Comparison of ENCODE assay signal across 25 cellular contexts in genomic region chr5:157497875-157498611, GRCh38. TPM values are rescaled to one million over a fixed set of nuclear protein-coding genes. Genes with fewer than 3 reads are reported as not detected.
DNase-seq lines count a peak whose midpoint lies in the region; ATAC-seq and TF ChIP-seq lines count a peak whose summit lies in the region.
"Had no signal": no experiment of that assay in that cellular context is flagged by ENCODE, and none has a peak within 500 bp of the region (broad histone marks: within the 10 kb centered on the region; RNA-seq: fewer than 3 reads in every experiment).

No MANE protein-coding gene starts in this region.

- DNase-seq in DMS 273 (lab: John Stamatoyannopoulos, UW; ENCODE audit: unreplicated experiment) (peak; percentile 29), DMS 273 treated with DMSO at 0.1 percent for 48 hours (lab: John Stamatoyannopoulos, UW) (no peak), NCI-H2081 (lab: John Stamatoyannopoulos, UW) (peak; percentile 63 to 84), activated B cell treated with CpG ODN at 0.5 μM for 24 hours (no peak), DMS53 (lab: John Stamatoyannopoulos, UW) (no peak), kidney tubule cell (ENCODE audit: low spot score) (no peak)
- DNase-seq: activated CD8-positive, alpha-beta T cell treated with anti-CD3 and anti-CD28 coated beads, Interleukin-2, amount 10 ng/mL, durations not matched to agents 7 days and 5 days; activated naive CD4-positive, alpha-beta T cell treated with anti-CD3 and anti-CD28 coated beads, Interleukin-2, amount 50 U/mL, for 16 hours; activated T-cell treated with anti-CD3 and anti-CD28 coated beads, Interleukin-2, amount 50 U/mL, for 48 hours; Caco-2; foreskin fibroblast; GDM1; mammary epithelial cell; NCI-H1930; NK-92 treated with Interleukin-12 subunit alpha and Interleukin-12 subunit beta, amount 100 ng/mL, for 24 hours; occipital lobe; spleen; stimulated activated CD4-positive, alpha-beta T cell treated with anti-CD3 and anti-CD28 coated beads, Interleukin-4, amount 100 ng/mL, for 24 hours had no signal

- H3K9me3 Mint-ChIP-seq in activated B cell treated with CpG ODN at 0.5 μM for 24 hours: no peaks in the 10 kb centered on the region

- no peaks in the 10 kb centered on the region for H3K27me3 Mint-ChIP-seq in activated B cell treated with CpG ODN at 0.5 μM for 24 hours

- H3K9me3 ChIP-seq in BLaER1: no peaks in the 10 kb centered on the region
- H3K9me3 ChIP-seq: ascending aorta, Caco-2, Peyer's patch, spleen had no signal

- H3K4me1 Mint-ChIP-seq in activated B cell treated with CpG ODN at 0.5 μM for 24 hours: peaks cover 75% of the 10 kb centered on the region

- H3K4me3 Mint-ChIP-seq in activated B cell treated with CpG ODN at 0.5 μM for 24 hours: no peak overlapping the region
- H3K4me3 Mint-ChIP-seq: activated CD8-positive, alpha-beta T cell treated with anti-CD3 and anti-CD28 coated beads, Interleukin-2, amount 10 ng/mL, durations not matched to agents 7 days and 5 days had no signal

- no peak overlapping the region for H3K9ac ChIP-seq in BLaER1

- no peak for TF ChIP-seq CTCF in activated B cell treated with CpG ODN at 0.5 μM for 24 hours (IDR thresholded peaks at IDR 0.05)

- POLR2A ChIA-PET in activated B cell treated with CpG ODN at 0.5 μM for 24 hours (lab: Charles Lee): interaction anchor here (2.4 kb wide), 1 partner anchor 12 kb away, joined by 20 read pairs; no protein-coding TSS in a partner anchor

- H4K20me1 ChIP-seq in BLaER1: no peaks in the 10 kb centered on the region

- no peak overlapping the region for H3K4me3 ChIP-seq in BLaER1
- H3K4me3 ChIP-seq: ascending aorta, Peyer's patch, spleen had no signal

- CTCF ChIA-PET in activated B cell treated with CpG ODN at 0.5 μM for 24 hours (lab: Charles Lee): no interaction called here

- H3K36me3 Mint-ChIP-seq in activated B cell treated with CpG ODN at 0.5 μM for 24 hours (ENCODE audit: low read depth): peaks cover 86% of the 10 kb centered on the region

- peaks cover 39% of the 10 kb centered on the region for H3K4me1 ChIP-seq in BLaER1
- H3K4me1 ChIP-seq: ascending aorta, Caco-2 had no signal

- 0 out of 2 replicates have a peak overlapping the region, but pooled peaks have one; percentile 11 for H3K27ac ChIP-seq in BLaER1
- H3K27ac ChIP-seq: 22Rv1, ascending aorta had no signal

- intact Hi-C loops in activated B cell treated with CpG ODN at 0.5 μM for 24 hours (cut with micrococcal nuclease): no loop called here

- ATAC-seq in activated B cell treated with CpG ODN at 0.5 μM for 24 hours (ENCODE audit: low read depth): no peak
- ATAC-seq in HG03354 (IDR thresholded peaks at IDR 0.05; ENCODE audit: poor library complexity, severe bottlenecking, unreplicated experiment): no peak
- ATAC-seq: activated CD4-positive, CD25-positive, alpha-beta regulatory T cell treated with anti-CD3 and anti-CD28 coated beads, Interleukin-2, amount 50 U/mL, for 24 hours; activated CD8-positive, alpha-beta T cell treated with anti-CD3 and anti-CD28 coated beads, Interleukin-2, amount 10 ng/mL, durations not matched to agents 7 days and 5 days; HepG2 had no signal

- H3K4me2 ChIP-seq in BLaER1: no peak overlapping the region

- peak overlapping the region; percentile 48 for H3K27ac Mint-ChIP-seq in activated B cell treated with CpG ODN at 0.5 μM for 24 hours
- H3K27ac Mint-ChIP-seq: activated CD8-positive, alpha-beta T cell treated with anti-CD3 and anti-CD28 coated beads, Interleukin-2, amount 10 ng/mL, durations not matched to agents 7 days and 5 days had no signal

- no peaks in the 10 kb centered on the region for H3K36me3 ChIP-seq in BLaER1

- H3K27me3 ChIP-seq in BLaER1: no peaks in the 10 kb centered on the region
- H3K27me3 ChIP-seq: ascending aorta, Peyer's patch, spleen had no signal

RNA-seq across cellular contexts. Expression of gene NIPAL4, which starts 38.0 kb away (rescaled TPM):
- 2.7 and 2.8 TPM in 2 replicates for total RNA-seq in activated B cell treated with CpG ODN at 0.5 μM for 24 hours
- total RNA-seq: activated CD8-positive, alpha-beta T cell treated with anti-CD3 and anti-CD28 coated beads, Interleukin-2, amount 10 ng/mL, durations not matched to agents 7 days and 5 days; ascending aorta; HepG2; occipital lobe; Peyer's patch had no signal

Comparison
In these comparisons a context has a peak if more than half of its experiments do, and no peak if none do; other contexts are left out.
1. DNase-seq: peak in DMS 273 (single experiment) and NCI-H2081 (2 of 2); none in DMS 273 treated with DMSO at 0.1 percent for 48 hours (single experiment), activated B cell treated with CpG ODN at 0.5 μM for 24 hours (single experiment), DMS53 (single experiment) and kidney tubule cell (single experiment).